Comparison of ENCODE assay signal across 34 cellular contexts in genomic region chr6:89098461-89098860, GRCh38. TPM values are rescaled to one million over a fixed set of nuclear protein-coding genes. Genes with fewer than 3 reads are reported as not detected.
DNase-seq lines count a peak whose midpoint lies in the region; ATAC-seq, FAIRE-seq and TF ChIP-seq lines count a peak whose summit lies in the region.
"Had no signal": no experiment of that assay in that cellular context is flagged by ENCODE, and none has a peak within 500 bp of the region (broad histone marks: within the 10 kb centered on the region; RNA-seq: fewer than 3 reads in every experiment).

No MANE protein-coding gene starts in this region.

- no peak for DNase-seq in activated CD4-positive, alpha-beta T cell treated with anti-CD3 and anti-CD28 coated beads for 36 hours
- DNase-seq in activated CD4-positive, alpha-beta T cell treated with anti-CD3 and anti-CD28 coated beads, Interleukin-2, amount 10 ng/mL, durations not matched to agents 7 days and 5 days: no peak
- DNase-seq in K562 (ENCODE audit: extremely low read depth in 1 of 4, low spot score in 3 of 4) (no peak), frontal cortex (ENCODE audit: low spot score in 2 of 2) (no peak), NCI-H187 (lab: John Stamatoyannopoulos, UW) (no peak)
- DNase-seq: activated gamma-delta T cell; activated T-cell treated with anti-CD3 and anti-CD28 coated beads, Interleukin-2, amount 50 U/mL, for 1 hour; Calu3; colonic mucosa; DMS79 treated with DMSO at 0.1 percent for 48 hours; effector CD4-positive, alpha-beta T cell; GDM1; H9; hippocampal formation; lower lobe of right lung; mucosa of descending colon; NCI-H1105 treated with DMSO at 0.1 percent for 48 hours; NCI-H1930; NCI-H2171 treated with DMSO at 0.1 percent for 48 hours; NCI-H510A treated with DMSO at 0.1 percent for 48 hours; PC-3; upper lobe of left lung had no signal

- no peak overlapping the region for H3K27ac Mint-ChIP-seq in activated CD4-positive, alpha-beta T cell treated with anti-CD3 and anti-CD28 coated beads for 36 hours
- no peak overlapping the region for H3K27ac Mint-ChIP-seq in activated CD4-positive, alpha-beta T cell treated with anti-CD3 and anti-CD28 coated beads, Interleukin-2, amount 10 ng/mL, durations not matched to agents 7 days and 5 days
- H3K27ac Mint-ChIP-seq: H9; nephron; stimulated activated memory B cell treated with anti-CD40 and anti-IgM and Interleukin-4, amounts not matched to agents 10 μg/mL and 1 μg/mL and 100 μg/mL, for 72 hours; T-helper 1 cell treated with Interleukin-12 subunit alpha and Interleukin-12 subunit beta and Interleukin-4 antibody, amounts not matched to agents 30 μg/mL and 1 μg/mL, for 36 hours had no signal

- no peaks in the 10 kb centered on the region for H3K9me1 ChIP-seq in K562 (ENCODE audit: control insufficient read depth, insufficient read depth, low read length)

- no peak for TF ChIP-seq POLR2A in K562 (conservative IDR thresholded peaks at IDR 0.05)

- H3K4me2 ChIP-seq in K562 (ENCODE audit: insufficient read depth, low read length): no peak overlapping the region

- no peak overlapping the region for H3K4me3 ChIP-seq in K562
- H3K4me3 ChIP-seq: colonic mucosa, lower lobe of right lung, mucosa of descending colon, upper lobe of left lung had no signal

- no peak overlapping the region for H3K9ac ChIP-seq in K562 (ENCODE audit: insufficient read depth in 1 of 2, low read depth in 2 of 2, low read length in 2 of 2)

- peak; percentile 86 for ATAC-seq in activated CD4-positive, alpha-beta T cell treated with anti-CD3 and anti-CD28 coated beads for 36 hours
- ATAC-seq in GM18867 (IDR thresholded peaks at IDR 0.05; ENCODE audit: unreplicated experiment) (peak; percentile 48), HG03520 (IDR thresholded peaks at IDR 0.05; ENCODE audit: unreplicated experiment) (peak; percentile 56), K562 (no peak), HG02763 (IDR thresholded peaks at IDR 0.05; ENCODE audit: unreplicated experiment) (no peak)
- ATAC-seq: activated CD4-positive, CD25-positive, alpha-beta regulatory T cell treated with anti-CD3 and anti-CD28 coated beads, Interleukin-2, amount 50 U/mL, for 24 hours; lower lobe of right lung; mucosa of descending colon; PC-3; SK-N-SH treated with all-trans-retinoic acid at 6 μM for 48 hours; stimulated activated memory B cell treated with anti-CD40 and anti-IgM and Interleukin-4, amounts not matched to agents 10 μg/mL and 1 μg/mL and 100 μg/mL, for 72 hours had no signal

- H3K4me3 Mint-ChIP-seq in activated CD4-positive, alpha-beta T cell treated with anti-CD3 and anti-CD28 coated beads for 36 hours: no peak overlapping the region
- H3K4me3 Mint-ChIP-seq in activated CD4-positive, alpha-beta T cell treated with anti-CD3 and anti-CD28 coated beads, Interleukin-2, amount 10 ng/mL, durations not matched to agents 7 days and 5 days: no peak overlapping the region
- H3K4me3 Mint-ChIP-seq: H9; nephron; stimulated activated memory B cell treated with anti-CD40 and anti-IgM and Interleukin-4, amounts not matched to agents 10 μg/mL and 1 μg/mL and 100 μg/mL, for 72 hours; T-helper 1 cell treated with Interleukin-12 subunit alpha and Interleukin-12 subunit beta and Interleukin-4 antibody, amounts not matched to agents 30 μg/mL and 1 μg/mL, for 36 hours had no signal

- no peak overlapping the region for H3K27ac ChIP-seq in K562 (ENCODE audit: extremely low read depth, low read depth, low read length)
- H3K27ac ChIP-seq: 22Rv1, colonic mucosa, lower lobe of right lung, upper lobe of left lung had no signal

- no TSS peak for BruUV-seq in K562 (replicated peaks; lab: Mats Ljungman, UMichigan)

- intact Hi-C loops in activated CD4-positive, alpha-beta T cell treated with anti-CD3 and anti-CD28 coated beads for 36 hours (cut with DNase I, micrococcal nuclease): loop anchor here in 1 of 2 experiments (2.0 to 5.0 kb wide), 2 partner anchors 16 to 49 kb away; partner anchors contain the start of gene PM20D2
- intact Hi-C loops in K562 (cut with micrococcal nuclease): no loop called here

- no peaks in the 10 kb centered on the region for H3K9me3 Mint-ChIP-seq in activated CD4-positive, alpha-beta T cell treated with anti-CD3 and anti-CD28 coated beads for 36 hours (ENCODE audit: low read depth)
- no peaks in the 10 kb centered on the region for H3K9me3 Mint-ChIP-seq in activated CD4-positive, alpha-beta T cell treated with anti-CD3 and anti-CD28 coated beads, Interleukin-2, amount 10 ng/mL, durations not matched to agents 7 days and 5 days
- H3K9me3 Mint-ChIP-seq: H9; nephron; stimulated activated memory B cell treated with anti-CD40 and anti-IgM and Interleukin-4, amounts not matched to agents 10 μg/mL and 1 μg/mL and 100 μg/mL, for 72 hours; T-helper 1 cell treated with Interleukin-12 subunit alpha and Interleukin-12 subunit beta and Interleukin-4 antibody, amounts not matched to agents 30 μg/mL and 1 μg/mL, for 36 hours had no signal

- no peaks in the 10 kb centered on the region for H3K36me3 ChIP-seq in K562 (ENCODE audit: control insufficient read depth, insufficient read depth, low read length)
- H3K36me3 ChIP-seq: colonic mucosa, lower lobe of right lung, upper lobe of left lung had no signal

- 3% methylated on average over 8 of the region's 8 CpGs for WGBS in K562 (ENCODE audit: insufficient coverage, low coverage, missing lambda C conversion rate)

- no peak for TF ChIP-seq CTCF in K562 (IDR thresholded peaks at IDR 0.05 in 2 of 3, conservative IDR thresholded peaks at IDR 0.05 in 1 of 3; ENCODE audit: insufficient read depth in 2 of 3, low read depth in 1 of 3, low read length in 3 of 3)

- no peaks in the 10 kb centered on the region for H3K79me2 ChIP-seq in K562 (ENCODE audit: control insufficient read depth, insufficient read depth, low read length)

- no peaks in the 10 kb centered on the region for H3K36me3 Mint-ChIP-seq in activated CD4-positive, alpha-beta T cell treated with anti-CD3 and anti-CD28 coated beads for 36 hours (ENCODE audit: low read depth)
- H3K36me3 Mint-ChIP-seq in activated CD4-positive, alpha-beta T cell treated with anti-CD3 and anti-CD28 coated beads, Interleukin-2, amount 10 ng/mL, durations not matched to agents 7 days and 5 days (ENCODE audit: low read depth): no peaks in the 10 kb centered on the region

- no peak for TF ChIP-seq EP300 in K562 (IDR thresholded peaks at IDR 0.05; ENCODE audit: low read length)

- H3K27me3 ChIP-seq in K562 (ENCODE audit: control insufficient read depth in 2 of 2, insufficient read depth in 2 of 2, low read length in 2 of 2): peaks cover 5 to 6% of the 10 kb centered on the region in 2 experiments; a peak in 3 of 5 replicates
- H3K27me3 ChIP-seq: colonic mucosa, upper lobe of left lung had no signal

- no peaks in the 10 kb centered on the region for H3K27me3 Mint-ChIP-seq in activated CD4-positive, alpha-beta T cell treated with anti-CD3 and anti-CD28 coated beads for 36 hours
- no peaks in the 10 kb centered on the region for H3K27me3 Mint-ChIP-seq in activated CD4-positive, alpha-beta T cell treated with anti-CD3 and anti-CD28 coated beads, Interleukin-2, amount 10 ng/mL, durations not matched to agents 7 days and 5 days
- H3K27me3 Mint-ChIP-seq: stimulated activated memory B cell treated with anti-CD40 and anti-IgM and Interleukin-4, amounts not matched to agents 10 μg/mL and 1 μg/mL and 100 μg/mL, for 72 hours had no signal

- in situ Hi-C loops in K562 (cut with MboI): no loop called here

- CTCF ChIA-PET in activated CD4-positive, alpha-beta T cell treated with anti-CD3 and anti-CD28 coated beads for 36 hours (lab: Charles Lee): interaction anchor here (1.0 to 2.4 kb wide), 4 partner anchors 13 to 142 kb away, joined by 3 to 15 read pairs (median 8); partner anchors contain the start of gene PM20D2
- CTCF ChIA-PET in activated CD4-positive, alpha-beta T cell treated with anti-CD3 and anti-CD28 coated beads, Interleukin-2, amount 10 ng/mL, durations not matched to agents 7 days and 5 days (lab: Charles Lee): interaction anchor here (0.5 to 1.4 kb wide), 4 partner anchors 12 to 48 kb away, joined by 3 to 5 read pairs (median 4); partner anchors contain the start of gene PM20D2
- CTCF ChIA-PET in K562 (lab: Yijun Ruan, JAX; ENCODE audit: low intra/inter-chr PET ratio): no interaction called here

- peaks cover 9% of the 10 kb centered on the region for H3K4me1 Mint-ChIP-seq in activated CD4-positive, alpha-beta T cell treated with anti-CD3 and anti-CD28 coated beads for 36 hours
- peaks cover 4% of the 10 kb centered on the region for H3K4me1 Mint-ChIP-seq in activated CD4-positive, alpha-beta T cell treated with anti-CD3 and anti-CD28 coated beads, Interleukin-2, amount 10 ng/mL, durations not matched to agents 7 days and 5 days
- H3K4me1 Mint-ChIP-seq: H9, nephron had no signal

- no peak for TF ChIP-seq RAD21 in K562 (CRISPR knock-in tag; conservative IDR thresholded peaks at IDR 0.05 in 1 of 2, IDR thresholded peaks at IDR 0.05 in 1 of 2)

- H2AFZ ChIP-seq in K562 (ENCODE audit: low read depth, low read length): no peak overlapping the region

- no peaks in the 10 kb centered on the region for H3K9me3 ChIP-seq in K562 (replicated peaks; ENCODE audit: control insufficient read depth, insufficient read depth, low read depth, low read length)
- H3K9me3 ChIP-seq: colonic mucosa, lower lobe of right lung, mucosa of descending colon, upper lobe of left lung had no signal

- POLR2A ChIA-PET in activated CD4-positive, alpha-beta T cell treated with anti-CD3 and anti-CD28 coated beads for 36 hours (lab: Charles Lee): interaction anchor here (0.5 to 1.7 kb wide), 5 partner anchors 15 to 47 kb away, joined by 3 to 9 read pairs (median 3); partner anchors contain the start of gene PNRC1
- POLR2A ChIA-PET in activated CD4-positive, alpha-beta T cell treated with anti-CD3 and anti-CD28 coated beads, Interleukin-2, amount 10 ng/mL, durations not matched to agents 7 days and 5 days (lab: Charles Lee): interaction anchor here (0.6 kb wide), 1 partner anchor 18 kb away, joined by 3 read pairs; the partner anchor contains the start of gene PNRC1
- POLR2A ChIA-PET in K562 (lab: Yijun Ruan, JAX): interaction anchor here (0.6 to 1.8 kb wide), 2 partner anchors 15 to 1278 kb away, joined by 3 to 5 read pairs; no protein-coding TSS in a partner anchor

- no peaks in the 10 kb centered on the region for H4K20me1 ChIP-seq in K562 (replicated peaks; ENCODE audit: control insufficient read depth, insufficient read depth, low read length)

- FAIRE-seq in K562 (lab: Jason Lieb, UNC) (no peak), frontal cortex (lab: Jason Lieb, UNC) (no peak)
- FAIRE-seq: GM19239, TTC549 had no signal

- H3K4me1 ChIP-seq in K562 (replicated peaks in 1 of 2; ENCODE audit: control insufficient read depth in 2 of 2, insufficient read depth in 2 of 2, low read length in 2 of 2): no peaks in the 10 kb centered on the region
- H3K4me1 ChIP-seq: colonic mucosa, lower lobe of right lung, upper lobe of left lung had no signal

RNA-seq across cellular contexts. Expression of gene PNRC1, which starts 17.9 kb away (rescaled TPM):
- 10 to 100 TPM; 85.6 to 93.7 TPM for total RNA-seq in activated CD4-positive, alpha-beta T cell treated with anti-CD3 and anti-CD28 coated beads for 36 hours
- 100 to 1,000 TPM in 1 of 2 experiments, 10 to 100 TPM in 1; 95.0 to 111 TPM for total RNA-seq in activated CD4-positive, alpha-beta T cell treated with anti-CD3 and anti-CD28 coated beads, Interleukin-2, amount 10 ng/mL, durations not matched to agents 7 days and 5 days
- total RNA-seq in K562 (2011; cell fraction: chromatin; rRNA removed; ENCODE audit: low replicate concordance): 9.7 and 21.6 TPM in 2 replicates
- 8.5 and 8.7 TPM in 2 replicates for total RNA-seq in K562 (2011; cell fraction: nucleolus; rRNA removed)
- total RNA-seq in K562 (2011; cell fraction: nucleoplasm; rRNA removed): 14.9 and 27.6 TPM in 2 replicates
- total RNA-seq in K562 (2014; rRNA removed) (5.4 and 6.3 TPM in 2 replicates), K562 (2014; rRNA removed; fragmentation: Illumina TruSeq; extraction: Trizol) (7.4 and 8.1 TPM in 2 replicates), K562 (2015; rRNA removed; fragmentation: Illumina TruSeq; extraction: Trizol) (5.9 and 6.6 TPM in 2 replicates), K562 (2021) (10.3 and 10.8 TPM in 2 replicates), frontal cortex (72.6 TPM)
- polyA plus RNA-seq in K562 (2011; rRNA removed) (7.7 and 9.6 TPM in 2 replicates), K562 (2014; fragmentation: Illumina TruSeq; extraction: Trizol) (6.5 and 6.6 TPM in 2 replicates), K562 (2014; fragmentation: Nextera tagmentation; extraction: Ambion mirVana) (1 to 10 TPM; 1.2 to 1.8 TPM), K562 (2014; rRNA removed) (2.5 and 4.0 TPM in 2 replicates)
- polyA plus RNA-seq in K562 (2011; cell fraction: cytosol; rRNA removed): 2.0 and 4.8 TPM in 2 replicates
- 6.6 and 11.5 TPM in 2 replicates for polyA plus RNA-seq in K562 (2011; cell fraction: nucleus; rRNA removed)
- polyA plus RNA-seq in K562 (2012): 8.5 and 17.0 TPM in 2 replicates
- 6.5 and 11.2 TPM in 2 replicates for polyA minus RNA-seq in K562 (2011; rRNA and poly(A)+ RNA removed)
- polyA minus RNA-seq in K562 (2011; cell fraction: cytosol; rRNA and poly(A)+ RNA removed): 9.5 and 9.6 TPM in 2 replicates
- polyA minus RNA-seq in K562 (2011; cell fraction: nucleus; rRNA and poly(A)+ RNA removed): 5.5 and 14.7 TPM in 2 replicates

RNA-seq across cellular contexts. Expression of gene SRSF12, which starts 19.4 kb away (rescaled TPM):
- total RNA-seq in activated CD4-positive, alpha-beta T cell treated with anti-CD3 and anti-CD28 coated beads for 36 hours: under 1 TPM; 0.26 to 0.27 TPM
- not detected for total RNA-seq in activated CD4-positive, alpha-beta T cell treated with anti-CD3 and anti-CD28 coated beads, Interleukin-2, amount 10 ng/mL, durations not matched to agents 7 days and 5 days
- total RNA-seq in K562 (2011; cell fraction: chromatin; rRNA removed; ENCODE audit: low replicate concordance): not detected in 2 replicates
- total RNA-seq in K562 (2011; cell fraction: nucleolus; rRNA removed): not detected in 2 replicates
- not detected in 2 replicates for total RNA-seq in K562 (2011; cell fraction: nucleoplasm; rRNA removed)
- total RNA-seq in K562 (2014; rRNA removed) (not detected in 2 replicates), K562 (2014; rRNA removed; fragmentation: Illumina TruSeq; extraction: Trizol) (not detected in 2 replicates), K562 (2015; rRNA removed; fragmentation: Illumina TruSeq; extraction: Trizol) (not detected in 2 replicates), K562 (2021) (not detected in 2 replicates), frontal cortex (36.7 TPM)
- polyA plus RNA-seq in K562 (2011; rRNA removed) (not detected in 2 replicates), K562 (2014; fragmentation: Illumina TruSeq; extraction: Trizol) (not detected in 2 replicates), K562 (2014; fragmentation: Nextera tagmentation; extraction: Ambion mirVana) (not detected), K562 (2014; rRNA removed) (not detected in 2 replicates)
- not detected in 2 replicates for polyA plus RNA-seq in K562 (2011; cell fraction: cytosol; rRNA removed)
- not detected in 2 replicates for polyA plus RNA-seq in K562 (2011; cell fraction: nucleus; rRNA removed)
- polyA plus RNA-seq in K562 (2012): not detected in 2 replicates
- not detected in 2 replicates for polyA minus RNA-seq in K562 (2011; rRNA and poly(A)+ RNA removed)
- polyA minus RNA-seq in K562 (2011; cell fraction: cytosol; rRNA and poly(A)+ RNA removed): not detected in 2 replicates
- polyA minus RNA-seq in K562 (2011; cell fraction: nucleus; rRNA and poly(A)+ RNA removed): not detected in 2 replicates
- total RNA-seq: HT1080, lower lobe of right lung, PC-3 had no signal

RNA-seq across cellular contexts. Expression of gene PM20D2, which starts 47.4 kb away (rescaled TPM):
- total RNA-seq in activated CD4-positive, alpha-beta T cell treated with anti-CD3 and anti-CD28 coated beads for 36 hours: 10 to 100 TPM; 14.1 to 17.4 TPM
- total RNA-seq in activated CD4-positive, alpha-beta T cell treated with anti-CD3 and anti-CD28 coated beads, Interleukin-2, amount 10 ng/mL, durations not matched to agents 7 days and 5 days: 10 to 100 TPM; 15.5 to 17.4 TPM
- 0.83 and 1.2 TPM in 2 replicates for total RNA-seq in K562 (2011; cell fraction: chromatin; rRNA removed; ENCODE audit: low replicate concordance)
- total RNA-seq in K562 (2011; cell fraction: nucleolus; rRNA removed): 0.79 and 0.83 TPM in 2 replicates
- total RNA-seq in K562 (2011; cell fraction: nucleoplasm; rRNA removed): 0.84 and 0.88 TPM in 2 replicates
- 1.1 TPM in 2 replicates for total RNA-seq in K562 (2014; rRNA removed)
- total RNA-seq in K562 (2014; rRNA removed; fragmentation: Illumina TruSeq; extraction: Trizol): 1.2 and 1.4 TPM in 2 replicates
- 0.83 and 0.91 TPM in 2 replicates for total RNA-seq in K562 (2015; rRNA removed; fragmentation: Illumina TruSeq; extraction: Trizol)
- 1.00 and 1.1 TPM in 2 replicates for total RNA-seq in K562 (2021)
- 0.26 and 2.6 TPM in 2 replicates for polyA plus RNA-seq in K562 (2011; rRNA removed)
- 0.15 and 1.1 TPM in 2 replicates for polyA plus RNA-seq in K562 (2011; cell fraction: cytosol; rRNA removed)
- 0.11 and 0.94 TPM in 2 replicates for polyA plus RNA-seq in K562 (2011; cell fraction: nucleus; rRNA removed)
- 0.42 and 0.60 TPM in 2 replicates for polyA plus RNA-seq in K562 (2012)
- 0.78 and 1.2 TPM in 2 replicates for polyA plus RNA-seq in K562 (2014; fragmentation: Illumina TruSeq; extraction: Trizol)
- under 1 TPM; 0.30 to 0.43 TPM for polyA plus RNA-seq in K562 (2014; fragmentation: Nextera tagmentation; extraction: Ambion mirVana)
- 0.65 and 0.72 TPM in 2 replicates for polyA plus RNA-seq in K562 (2014; rRNA removed)
- polyA minus RNA-seq in K562 (2011; rRNA and poly(A)+ RNA removed): 0.24 and 1.5 TPM in 2 replicates
- 0.55 and 1.3 TPM in 2 replicates for polyA minus RNA-seq in K562 (2011; cell fraction: cytosol; rRNA and poly(A)+ RNA removed)
- 0.22 and 1.1 TPM in 2 replicates for polyA minus RNA-seq in K562 (2011; cell fraction: nucleus; rRNA and poly(A)+ RNA removed)
- total RNA-seq in frontal cortex: 19.6 TPM

Comparison
In these comparisons a context has a peak if more than half of its experiments do, and no peak if none do; other contexts are left out.
1. ATAC-seq: peak in activated CD4-positive, alpha-beta T cell treated with anti-CD3 and anti-CD28 coated beads for 36 hours (single experiment), GM18867 (single experiment) and HG03520 (single experiment); none in K562 (single experiment) and HG02763 (single experiment).
2. RNA of gene SRSF12, which starts 19.4 kb away (total RNA-seq): 36.7 TPM in frontal cortex (single experiment); 0.26 to 0.27 TPM in activated CD4-positive, alpha-beta T cell treated with anti-CD3 and anti-CD28 coated beads for 36 hours, not detected in activated CD4-positive, alpha-beta T cell treated with anti-CD3 and anti-CD28 coated beads, Interleukin-2, amount 10 ng/mL, durations not matched to agents 7 days and 5 days and not detected in K562; every median in the first group is over 10 times any median in the second.